In genomic region chr1:51717842-51718241, GRCh38 we compare ENCODE assay signal across 35 cellular contexts.
"Had no signal": no experiment of that assay in that cellular context is flagged by ENCODE, and none has a peak within 500 bp of the region (broad histone marks: within the 10 kb centered on the region; RNA-seq: fewer than 3 reads in every experiment).

No MANE protein-coding gene starts in this region.

- DNase-seq: Karpas-422, Kasumi-1, MG63, MM.1S, MV-4-11, NCI-H1048, NCI-H1092, NCI-H1092 treated with DMSO at 0.1 percent for 48 hours, NCI-H1105, NCI-H1105 treated with DMSO at 0.1 percent for 48 hours, NCI-H1417, NCI-H1417 treated with DMSO at 0.1 percent for 48 hours, NCI-H1436, NCI-H1436 treated with DMSO at 0.1 percent for 48 hours, NCI-H146, NCI-H1694, NCI-H1694 treated with DMSO at 0.1 percent for 48 hours, NCI-H187, NCI-H187 treated with DMSO at 0.1 percent for 48 hours, NCI-H1930, NCI-H2029, NCI-H2029 treated with DMSO at 0.1 percent for 48 hours, NCI-H2081, NCI-H2081 treated with DMSO at 0.1 percent for 48 hours, NCI-H2107, NCI-H2171, NCI-H2171 treated with DMSO at 0.1 percent for 48 hours, NCI-H2227 treated with DMSO at 0.1 percent for 48 hours, NCI-H226, NCI-H345, NCI-H446, NCI-H446 treated with DMSO at 0.1 percent for 48 hours, NCI-H510A, NCI-H510A treated with DMSO at 0.1 percent for 48 hours, NCI-H524 had no signal

- H3K9me3 ChIP-seq: MG63 had no signal

- H3K36me3 ChIP-seq: MG63 had no signal

- H3K4me3 ChIP-seq: MG63 had no signal

- H3K27me3 ChIP-seq: MG63 had no signal
